9 cellular contexts compared by ENCODE assay signal in the genomic region with DNA sequence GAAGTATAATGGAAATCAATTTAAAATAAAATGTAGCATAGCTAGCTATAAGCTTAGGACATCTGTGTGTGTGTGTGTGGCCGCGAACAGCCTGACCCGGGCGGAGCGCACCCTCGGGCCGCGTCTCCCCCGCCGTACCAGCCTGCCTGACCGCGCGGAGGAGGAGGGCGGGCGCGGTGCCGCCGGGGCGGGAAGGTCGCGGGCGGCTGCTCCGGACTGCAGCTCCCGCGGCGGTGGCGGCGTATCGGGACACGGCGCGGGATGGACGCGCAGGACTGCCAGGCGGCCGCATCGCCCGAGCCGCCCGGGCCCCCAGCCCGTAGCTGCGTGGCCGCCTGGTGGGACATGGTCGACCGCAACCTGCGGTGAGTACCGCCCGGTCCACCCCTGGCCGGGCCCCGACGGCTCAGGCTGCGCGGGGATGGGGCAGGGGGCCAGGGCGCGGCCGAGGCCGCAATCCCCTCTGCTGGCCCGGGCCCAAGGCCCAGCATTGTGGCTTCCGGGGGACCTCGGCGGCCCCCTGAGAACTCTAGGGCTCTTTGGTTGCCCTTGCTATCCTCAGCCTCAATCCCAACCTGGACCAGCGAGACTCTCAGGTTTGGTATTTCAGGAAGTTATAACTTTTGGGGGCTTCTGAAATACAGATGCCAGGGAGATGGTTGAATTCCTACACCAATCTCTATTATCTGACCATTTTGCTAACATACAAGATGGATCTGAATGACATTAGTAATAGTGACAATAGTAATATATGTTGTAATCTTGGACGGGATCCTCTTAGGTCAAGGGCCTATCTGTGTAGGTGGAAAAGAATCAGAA. TPM values are rescaled to one million over a fixed set of nuclear protein-coding genes. Genes with fewer than 3 reads are reported as not detected.
DNase-seq lines count a peak whose midpoint lies in the region; ATAC-seq and TF ChIP-seq lines count a peak whose summit lies in the region.
"Had no signal": no experiment of that assay in that cellular context is flagged by ENCODE, and none has a peak within 500 bp of the region (broad histone marks: within the 10 kb centered on the region; RNA-seq: fewer than 3 reads in every experiment).

A gene with protein sequence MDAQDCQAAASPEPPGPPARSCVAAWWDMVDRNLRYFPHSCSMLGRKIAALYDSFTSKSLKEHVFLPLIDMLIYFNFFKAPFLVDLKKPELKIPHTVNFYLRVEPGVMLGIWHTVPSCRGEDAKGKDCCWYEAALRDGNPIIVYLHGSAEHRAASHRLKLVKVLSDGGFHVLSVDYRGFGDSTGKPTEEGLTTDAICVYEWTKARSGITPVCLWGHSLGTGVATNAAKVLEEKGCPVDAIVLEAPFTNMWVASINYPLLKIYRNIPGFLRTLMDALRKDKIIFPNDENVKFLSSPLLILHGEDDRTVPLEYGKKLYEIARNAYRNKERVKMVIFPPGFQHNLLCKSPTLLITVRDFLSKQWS (plus strand): TSS at position 140 of the 819 bp plus-strand sequence. CDS start 122 bp downstream, at position 262.

- no peaks in the 10 kb centered on the region for H3K36me3 ChIP-seq in BE2C
- no peaks in the 10 kb centered on the region for H3K36me3 ChIP-seq in left ventricle myocardium inferior
- no peaks in the 10 kb centered on the region for H3K36me3 ChIP-seq in osteoblast (ENCODE audit: insufficient read depth, low read length)

- no peak within 1 kb of the TSS for H3K27ac Mint-ChIP-seq in CD4-positive, alpha-beta T cell
- no peak within 1 kb of the TSS for H3K27ac Mint-ChIP-seq in activated CD4-positive, alpha-beta T cell treated with anti-CD3 and anti-CD28 coated beads, Interleukin-2, amount 10 ng/mL, durations not matched to agents 7 days and 5 days
- H3K27ac Mint-ChIP-seq: activated CD4-positive, alpha-beta T cell treated with anti-CD3 and anti-CD28 coated beads, Interleukin-2, amount 10 ng/mL, durations not matched to agents 24 days and 14 days had no signal

- ATAC-seq in HG02642 (IDR thresholded peaks at IDR 0.05; ENCODE audit: poor library complexity, unreplicated experiment) = no peak
- ATAC-seq in CD4-positive, alpha-beta T cell (ENCODE audit: poor library complexity) = no peak

- H3K27me3 ChIP-seq in BE2C (peaks cover 5% of the 10 kb centered on the region), left ventricle myocardium inferior (ENCODE audit: low read depth) (peaks cover 75% of the 10 kb centered on the region), osteoblast (ENCODE audit: insufficient read depth, low read length) (peaks cover 60% of the 10 kb centered on the region)
- H3K27me3 ChIP-seq in CD4-positive, alpha-beta T cell (ENCODE audit: control insufficient read depth, insufficient read depth, low read length) = peaks cover 48% of the 10 kb centered on the region

- no peaks in the 10 kb centered on the region for H4K20me1 ChIP-seq in osteoblast (ENCODE audit: insufficient read depth, low read length)

- intact Hi-C loops in left ventricle myocardium inferior (cut with micrococcal nuclease) = no loop called here
- intact Hi-C loops in CD4-positive, alpha-beta T cell (cut with DNase I, micrococcal nuclease) = no loop called here

- H3K4me1 ChIP-seq in BE2C = no peaks in the 10 kb centered on the region; the same call in 1 of the 2 replicates
- peaks cover 7% of the 10 kb centered on the region for H3K4me1 ChIP-seq in left ventricle myocardium inferior
- peaks cover 5% of the 10 kb centered on the region for H3K4me1 ChIP-seq in osteoblast (ENCODE audit: insufficient read depth, low read length)

- CTCF ChIA-PET in CD4-positive, alpha-beta T cell (lab: Charles Lee) = interaction anchor here (1.1 kb wide), 1 partner anchor 12 kb away, joined by 5 read pairs; no protein-coding TSS in a partner anchor
- CTCF ChIA-PET in activated CD4-positive, alpha-beta T cell treated with anti-CD3 and anti-CD28 coated beads, Interleukin-2, amount 10 ng/mL, durations not matched to agents 7 days and 5 days (lab: Charles Lee) = interaction anchor here (0.6 kb wide), 1 partner anchor 60 kb away, joined by 5 read pairs; no protein-coding TSS in a partner anchor

- H3K9me3 Mint-ChIP-seq in CD4-positive, alpha-beta T cell = no peaks in the 10 kb centered on the region
- H3K9me3 Mint-ChIP-seq in activated CD4-positive, alpha-beta T cell treated with anti-CD3 and anti-CD28 coated beads, Interleukin-2, amount 10 ng/mL, durations not matched to agents 7 days and 5 days = no peaks in the 10 kb centered on the region

- no peaks in the 10 kb centered on the region for H3K36me3 Mint-ChIP-seq in CD4-positive, alpha-beta T cell (ENCODE audit: low read depth)
- no peaks in the 10 kb centered on the region for H3K36me3 Mint-ChIP-seq in activated CD4-positive, alpha-beta T cell treated with anti-CD3 and anti-CD28 coated beads, Interleukin-2, amount 10 ng/mL, durations not matched to agents 7 days and 5 days (ENCODE audit: low read depth)

- H3K27ac ChIP-seq in left ventricle myocardium inferior (replicated peaks) = no peak within 1 kb of the TSS
- no peak within 1 kb of the TSS for H3K27ac ChIP-seq in osteoblast (ENCODE audit: low read depth, low read length)
- no peak within 1 kb of the TSS for H3K27ac ChIP-seq in CD4-positive, alpha-beta T cell (ENCODE audit: low read depth, low read length)

- H3K79me2 ChIP-seq in osteoblast (ENCODE audit: insufficient read depth, low read length) = no peaks in the 10 kb centered on the region

- H3K4me3 ChIP-seq in BE2C (ENCODE audit: low read depth, low read length) (no peak within 1 kb of the TSS; the same call in 1 of the 2 replicates), left ventricle myocardium inferior (peak within 1 kb of the TSS; percentile 54), osteoblast (ENCODE audit: insufficient read depth, low read length) (peak within 1 kb of the TSS; percentile 50)

- TF ChIP-seq CTCF in BE2C (IDR thresholded peaks at IDR 0.05; ENCODE audit: low read depth, low read length) (no peak), left ventricle myocardium inferior (IDR thresholded peaks at IDR 0.05; ENCODE audit: borderline replicate concordance) (no peak), osteoblast (IDR thresholded peaks at IDR 0.05; ENCODE audit: extremely low read depth, low read depth, low read length) (no peak), GM10266 (IDR thresholded peaks at IDR 0.05; ENCODE audit: control insufficient read depth, insufficient read depth, low read depth, missing control alignments) (no peak)
- TF ChIP-seq CTCF in CD4-positive, alpha-beta T cell (IDR thresholded peaks at IDR 0.05) = no peak

- peaks cover 70% of the 10 kb centered on the region for H3K27me3 Mint-ChIP-seq in CD4-positive, alpha-beta T cell
- peaks cover 80% of the 10 kb centered on the region for H3K27me3 Mint-ChIP-seq in activated CD4-positive, alpha-beta T cell treated with anti-CD3 and anti-CD28 coated beads, Interleukin-2, amount 10 ng/mL, durations not matched to agents 7 days and 5 days

- peak within 1 kb of the TSS; percentile 57 for H3K4me2 ChIP-seq in osteoblast (ENCODE audit: insufficient read depth, low read length)

- DNase-seq in BE2C (peak; percentile 23), RPMI7951 (ENCODE audit: low read depth) (peak; percentile 5), left ventricle myocardium inferior (no peak), osteoblast (ENCODE audit: insufficient read length, low spot score, missing footprints) (peak; percentile 86), GM10266 (ENCODE audit: extremely low spot score) (no peak)
- no peak for DNase-seq in CD4-positive, alpha-beta T cell
- DNase-seq in activated CD4-positive, alpha-beta T cell treated with anti-CD3 and anti-CD28 coated beads, Interleukin-2, amount 10 ng/mL, durations not matched to agents 7 days and 5 days = no peak
- DNase-seq: activated CD4-positive, alpha-beta T cell treated with anti-CD3 and anti-CD28 coated beads, Interleukin-2, amount 10 ng/mL, durations not matched to agents 24 days and 14 days had no signal

- H3K4me1 Mint-ChIP-seq in CD4-positive, alpha-beta T cell (ENCODE audit: low read depth) = peaks cover 41% of the 10 kb centered on the region
- H3K4me1 Mint-ChIP-seq in activated CD4-positive, alpha-beta T cell treated with anti-CD3 and anti-CD28 coated beads, Interleukin-2, amount 10 ng/mL, durations not matched to agents 7 days and 5 days = peaks cover 39% of the 10 kb centered on the region

- H3K9me3 ChIP-seq in BE2C (no peaks in the 10 kb centered on the region), left ventricle myocardium inferior (replicated peaks) (no peaks in the 10 kb centered on the region), osteoblast (ENCODE audit: low read depth, low read length) (no peaks in the 10 kb centered on the region)
- H3K9me3 ChIP-seq in CD4-positive, alpha-beta T cell (ENCODE audit: control insufficient read depth, low read length) = no peaks in the 10 kb centered on the region

- H2AFZ ChIP-seq in osteoblast (ENCODE audit: low read length) = peak within 1 kb of the TSS; percentile 12

- POLR2A ChIA-PET in CD4-positive, alpha-beta T cell (lab: Charles Lee) = no interaction called here
- POLR2A ChIA-PET in activated CD4-positive, alpha-beta T cell treated with anti-CD3 and anti-CD28 coated beads, Interleukin-2, amount 10 ng/mL, durations not matched to agents 7 days and 5 days (lab: Charles Lee) = no interaction called here

- H3K4me3 Mint-ChIP-seq in CD4-positive, alpha-beta T cell = no peak within 1 kb of the TSS
- H3K4me3 Mint-ChIP-seq in activated CD4-positive, alpha-beta T cell treated with anti-CD3 and anti-CD28 coated beads, Interleukin-2, amount 10 ng/mL, durations not matched to agents 7 days and 5 days = no peak within 1 kb of the TSS
- H3K4me3 Mint-ChIP-seq: activated CD4-positive, alpha-beta T cell treated with anti-CD3 and anti-CD28 coated beads, Interleukin-2, amount 10 ng/mL, durations not matched to agents 24 days and 14 days had no signal

RNA-seq across cellular contexts. Expression of the gene that starts here (rescaled TPM):
- polyA plus RNA-seq in BE2C (2012; ENCODE audit: insufficient read depth, insufficient read length, low read depth) = not detected
- 0.12 TPM in 1 of 2 replicates, not detected in the other for total RNA-seq in RPMI7951 (2014; rRNA removed; shearing (Covaris generic))
- total RNA-seq in left ventricle myocardium inferior (not detected), osteoblast (not detected in 2 replicates)
- not detected for total RNA-seq in CD4-positive, alpha-beta T cell
- total RNA-seq in activated CD4-positive, alpha-beta T cell treated with anti-CD3 and anti-CD28 coated beads, Interleukin-2, amount 10 ng/mL, durations not matched to agents 7 days and 5 days = not detected
- total RNA-seq: activated CD4-positive, alpha-beta T cell treated with anti-CD3 and anti-CD28 coated beads, Interleukin-2, amount 10 ng/mL, durations not matched to agents 24 days and 14 days had no signal

Comparison
In these comparisons a context has a peak if more than half of its experiments do, and no peak if none do; other contexts are left out.
1. Peak in DNase-seq in RPMI7951; RNA of the gene not detected or under 1 TPM.
2. Peak in DNase-seq, H3K4me3 ChIP-seq and H3K4me2 ChIP-seq in osteoblast; RNA of the gene not detected or under 1 TPM.